8 cellular contexts compared by ENCODE assay signal in genomic region chr2:73386342-73386868, GRCh38. TPM values are rescaled to one million over a fixed set of nuclear protein-coding genes. Genes with fewer than 3 reads are reported as not detected.
DNase-seq lines count a peak whose midpoint lies in the region; ATAC-seq and TF ChIP-seq lines count a peak whose summit lies in the region.

No MANE protein-coding gene starts in this region.

- no peaks in the 10 kb centered on the region for H3K36me3 ChIP-seq in gastrocnemius medialis

- intact Hi-C loops in gastrocnemius medialis (cut with DNase I; ENCODE audit: low total_unique reads): loop anchor here (5.0 to 10.0 kb wide), 4 partner anchors 272 to 1066 kb away; partner anchors contain the start of genes RAB11FIP5, SFXN5 and TPRKB

- H3K9me3 Mint-ChIP-seq in glutamatergic neuron (ENCODE audit: unreplicated experiment): peaks cover 2% of the 10 kb centered on the region

- TF ChIP-seq CTCF in glutamatergic neuron (IDR thresholded peaks at IDR 0.05; ENCODE audit: partially characterized antibody, unreplicated experiment): no peak
- TF ChIP-seq CTCF in gastrocnemius medialis (IDR thresholded peaks at IDR 0.05 in 4 of 5, conservative IDR thresholded peaks at IDR 0.05 in 1 of 5): no peak

- in situ Hi-C loops in gastrocnemius medialis (cut with MboI; ENCODE audit: low sequenced_read_pairs in 4 of 4): loop anchor here in 1 of 4 donors (25.0 kb wide), 2 partner anchors 149 to 351 kb away; partner anchors contain the start of genes CCT7, PRADC1 and TPRKB

- peak; percentile 46 for DNase-seq in NOMO-1 treated with DMSO at 0.1 percent for 48 hours (lab: John Stamatoyannopoulos, UW; ENCODE audit: unreplicated experiment)
- no peak for DNase-seq in NOMO-1 (lab: John Stamatoyannopoulos, UW; ENCODE audit: unreplicated experiment in 2 of 2)
- DNase-seq in T-helper 17 cell: no peak
- no peak for DNase-seq in glutamatergic neuron
- no peak for DNase-seq in gastrocnemius medialis
- DNase-seq in SIG-M5 treated with dmso at 0.1 percent for 504 hours (lab: John Stamatoyannopoulos, UW; ENCODE audit: unreplicated experiment): no peak
- DNase-seq in Kasumi-1 (lab: John Stamatoyannopoulos, UW): no peak

- peaks cover 12 to 23% of the 10 kb centered on the region in 2 donors for H3K4me1 ChIP-seq in gastrocnemius medialis

- peak overlapping the region; percentile 88 to 96 (median 91) for H3K27ac ChIP-seq in gastrocnemius medialis

- H3K27me3 ChIP-seq in gastrocnemius medialis: no peaks in the 10 kb centered on the region

- H3K4me1 Mint-ChIP-seq in T-helper 17 cell: peaks cover 30% of the 10 kb centered on the region
- peaks cover 11% of the 10 kb centered on the region for H3K4me1 Mint-ChIP-seq in glutamatergic neuron (ENCODE audit: low read depth, unreplicated experiment)

- H3K9me3 ChIP-seq in T-helper 17 cell (ENCODE audit: control insufficient read depth, low read length, poor library complexity, severe bottlenecking): no peaks in the 10 kb centered on the region
- no peaks in the 10 kb centered on the region for H3K9me3 ChIP-seq in gastrocnemius medialis

- no peak for TF ChIP-seq POLR2A in gastrocnemius medialis (IDR thresholded peaks at IDR 0.05)

- peaks cover 2% of the 10 kb centered on the region for H3K36me3 Mint-ChIP-seq in T-helper 17 cell (ENCODE audit: low read depth)
- H3K36me3 Mint-ChIP-seq in glutamatergic neuron (ENCODE audit: unreplicated experiment): no peaks in the 10 kb centered on the region

- ATAC-seq in HG02870 (IDR thresholded peaks at IDR 0.05; ENCODE audit: unreplicated experiment) (peak; percentile 8), T-helper 17 cell (peak; percentile 9), gastrocnemius medialis (no peak)

- H3K4me3 Mint-ChIP-seq in T-helper 17 cell: peak overlapping the region; percentile 93
- peak overlapping the region; percentile 95 for H3K4me3 Mint-ChIP-seq in glutamatergic neuron (ENCODE audit: unreplicated experiment)

- H3K4me3 ChIP-seq in gastrocnemius medialis: peak overlapping the region; percentile 81 to 97 (median 92)

- peak overlapping the region; percentile 92 for H3K27ac Mint-ChIP-seq in T-helper 17 cell
- peak overlapping the region; percentile 97 for H3K27ac Mint-ChIP-seq in glutamatergic neuron (ENCODE audit: unreplicated experiment)

- H3K27me3 Mint-ChIP-seq in T-helper 17 cell (no peaks in the 10 kb centered on the region), glutamatergic neuron (ENCODE audit: unreplicated experiment) (peaks cover 5% of the 10 kb centered on the region)

RNA-seq across cellular contexts. Expression of gene ALMS1, which starts 0.8 kb away (rescaled TPM):
- 10 to 100 TPM; 22.3 to 26.6 TPM for total RNA-seq in T-helper 17 cell
- 50.5 TPM for total RNA-seq in glutamatergic neuron (ENCODE audit: unreplicated experiment)
- 10 to 100 TPM; 10.0 to 18.1 (median 13.9) TPM for total RNA-seq in gastrocnemius medialis

Comparison
In these comparisons a context has a peak if more than half of its experiments do, and no peak if none do; other contexts are left out.
1. ATAC-seq: peak in HG02870 (single experiment) and T-helper 17 cell (single experiment); none in gastrocnemius medialis (0 of 2).